ENCODE assay signal across 22 cellular contexts in the genomic region with DNA sequence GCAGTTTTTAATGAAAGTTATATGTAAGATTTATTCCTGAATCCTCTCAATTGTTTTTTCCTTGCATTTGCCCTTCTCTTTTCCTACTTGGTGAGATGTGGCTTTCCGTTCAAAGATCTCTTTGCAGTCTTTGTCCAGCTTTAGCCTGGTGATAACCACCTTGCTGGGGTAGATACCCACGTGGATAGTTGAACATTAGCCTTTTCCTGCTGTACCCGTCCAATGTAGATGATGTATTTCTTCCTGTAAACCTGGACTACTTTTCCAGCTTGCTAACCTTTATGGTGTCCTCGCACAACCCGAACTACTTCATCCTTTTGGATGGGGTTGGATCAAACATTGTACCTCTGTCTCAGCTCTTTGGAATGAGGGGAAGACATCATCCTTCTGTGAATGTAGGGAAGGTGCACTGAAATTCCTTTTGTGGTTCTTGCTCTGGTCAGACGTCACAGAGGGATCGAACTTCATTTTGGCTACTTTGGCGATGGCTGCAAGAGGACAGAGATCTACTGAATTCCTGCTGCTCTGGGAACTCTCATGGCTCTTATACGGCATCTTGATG.
"Had no signal": no experiment of that assay in that cellular context is flagged by ENCODE, and none has a peak within 500 bp of the region (broad histone marks: within the 10 kb centered on the region; RNA-seq: fewer than 3 reads in every experiment).

No MANE protein-coding gene starts in this region.

- H3K36me3 Mint-ChIP-seq: activated naive CD4-positive, alpha-beta T cell treated with anti-CD3 and anti-CD28 coated beads, Interleukin-2, amount 10 ng/mL, durations not matched to agents 7 days and 5 days had no signal

- H3K9me3 Mint-ChIP-seq: activated CD4-positive, alpha-beta memory T cell treated with anti-CD3 and anti-CD28 coated beads for 36 hours; activated naive CD4-positive, alpha-beta T cell treated with anti-CD3 and anti-CD28 coated beads, Interleukin-2, amount 10 ng/mL, durations not matched to agents 7 days and 5 days; activated naive CD8-positive, alpha-beta T cell treated with anti-CD3 and anti-CD28 coated beads, Interleukin-2, amount 50 U/mL, for 24 hours; effector memory CD8-positive, alpha-beta T cell; naive thymus-derived CD4-positive, alpha-beta T cell had no signal

- H3K27me3 Mint-ChIP-seq: activated CD4-positive, alpha-beta memory T cell treated with anti-CD3 and anti-CD28 coated beads for 36 hours; activated naive CD4-positive, alpha-beta T cell treated with anti-CD3 and anti-CD28 coated beads, Interleukin-2, amount 10 ng/mL, durations not matched to agents 7 days and 5 days; activated naive CD8-positive, alpha-beta T cell treated with anti-CD3 and anti-CD28 coated beads, Interleukin-2, amount 50 U/mL, for 24 hours; effector memory CD8-positive, alpha-beta T cell; T-helper 17 cell; type B pancreatic cell had no signal

- H3K4me3 Mint-ChIP-seq: activated CD4-positive, alpha-beta memory T cell treated with anti-CD3 and anti-CD28 coated beads for 36 hours; activated naive CD4-positive, alpha-beta T cell treated with anti-CD3 and anti-CD28 coated beads, Interleukin-2, amount 10 ng/mL, durations not matched to agents 7 days and 5 days; activated naive CD8-positive, alpha-beta T cell treated with anti-CD3 and anti-CD28 coated beads, Interleukin-2, amount 50 U/mL, for 24 hours; effector memory CD8-positive, alpha-beta T cell; naive thymus-derived CD4-positive, alpha-beta T cell; T-helper 17 cell; type B pancreatic cell had no signal

- H3K27ac Mint-ChIP-seq: activated CD4-positive, alpha-beta memory T cell treated with anti-CD3 and anti-CD28 coated beads for 36 hours; activated naive CD4-positive, alpha-beta T cell treated with anti-CD3 and anti-CD28 coated beads, Interleukin-2, amount 10 ng/mL, durations not matched to agents 7 days and 5 days; activated naive CD8-positive, alpha-beta T cell treated with anti-CD3 and anti-CD28 coated beads, Interleukin-2, amount 50 U/mL, for 24 hours; effector memory CD8-positive, alpha-beta T cell; naive thymus-derived CD4-positive, alpha-beta T cell; progenitor cell of endocrine pancreas; T-helper 17 cell; type B pancreatic cell had no signal

- H3K4me1 Mint-ChIP-seq: activated naive CD8-positive, alpha-beta T cell treated with anti-CD3 and anti-CD28 coated beads, Interleukin-2, amount 50 U/mL, for 24 hours had no signal

- DNase-seq: activated CD4-positive, alpha-beta memory T cell treated with anti-CD3 and anti-CD28 coated beads for 36 hours; activated CD4-positive, alpha-beta T cell treated with anti-CD3 and anti-CD28 coated beads for 48 hours; activated effector memory CD4-positive, alpha-beta T cell treated with anti-CD3 and anti-CD28 coated beads, Interleukin-2, amount 50 U/mL, for 16 hours; activated naive CD4-positive, alpha-beta T cell treated with anti-CD3 and anti-CD28 coated beads, Interleukin-2, amount 10 ng/mL, durations not matched to agents 7 days and 5 days; activated naive CD8-positive, alpha-beta T cell treated with anti-CD3 and anti-CD28 coated beads, Interleukin-2, amount 50 U/mL, for 24 hours; activated T-cell treated with anti-CD3 and anti-CD28 coated beads for 4 hours; aorta; colonic mucosa; dorsolateral prefrontal cortex; effector memory CD8-positive, alpha-beta T cell; gastrocnemius medialis; head of caudate nucleus; hypothalamus; left cardiac atrium; lower lobe of right lung; naive thymus-derived CD4-positive, alpha-beta T cell; stimulated activated CD4-positive, alpha-beta T cell treated with anti-CD3 and anti-CD28 coated beads, Interleukin-4, amount 100 ng/mL, for 24 hours; stimulated activated naive CD4-positive, alpha-beta T cell treated with Interleukin-2 at 50 U/mL for 16 hours; SW 1271; T-helper 17 cell had no signal
